2 cellular contexts compared by ENCODE assay signal in genomic region chr5:94711785-94712184, GRCh38.
TF ChIP-seq lines count a peak whose summit lies in the region.

No MANE protein-coding gene starts in this region.

TF ChIP-seq in IMR-90, 13 proteins besides CTCF, POLR2A, EP300 and RAD21:
- TF ChIP-seq CEBPB (IDR thresholded peaks at IDR 0.05; ENCODE audit: low read depth, low read length) (no peak), FOS (IDR thresholded peaks at IDR 0.05; ENCODE audit: low read depth, low read length) (no peak), USF2 (IDR thresholded peaks at IDR 0.05; ENCODE audit: low read depth, low read length) (no peak), NFE2L2 (IDR thresholded peaks at IDR 0.05; ENCODE audit: low read depth, low read length) (no peak), CHD1 (IDR thresholded peaks at IDR 0.05; ENCODE audit: low read depth, low read length) (no peak), RFX5 (IDR thresholded peaks at IDR 0.05; ENCODE audit: low read depth, low read length) (no peak), MAZ (IDR thresholded peaks at IDR 0.05; ENCODE audit: borderline replicate concordance, low read depth, low read length) (no peak), MAFK (IDR thresholded peaks at IDR 0.05; ENCODE audit: low read depth, low read length) (no peak), BHLHE40 (IDR thresholded peaks at IDR 0.05; ENCODE audit: low read depth, low read length) (no peak)

TF ChIP-seq in endothelial cell of umbilical vein, 7 proteins besides CTCF, POLR2A, EP300 and RAD21:
- TF ChIP-seq EZH2 (IDR thresholded peaks at IDR 0.05; ENCODE audit: borderline replicate concordance, low read depth, low read length, severe bottlenecking): no peak
- TF ChIP-seq MYC (IDR thresholded peaks at IDR 0.05; ENCODE audit: low read depth, low read length): no peak
- no peak for TF ChIP-seq FOS (IDR thresholded peaks at IDR 0.05; ENCODE audit: borderline replicate concordance, insufficient read depth, low read length)
- TF ChIP-seq MAX (IDR thresholded peaks at IDR 0.05; ENCODE audit: insufficient read depth, insufficient read length): no peak
- no peak for TF ChIP-seq GATA2 (IDR thresholded peaks at IDR 0.05; ENCODE audit: insufficient read depth, insufficient read length, low read depth, low read length)
- no peak for TF ChIP-seq JUN (IDR thresholded peaks at IDR 0.05; ENCODE audit: borderline replicate concordance, insufficient read depth, insufficient read length, low read depth)
- no peak for TF ChIP-seq POLR2AphosphoS5 (IDR thresholded peaks at IDR 0.05; ENCODE audit: insufficient read depth, low read depth, low read length)
